32 cellular contexts compared by ENCODE assay signal in genomic region chr2:33093293-33093692, GRCh38.
"Had no signal": no experiment of that assay in that cellular context is flagged by ENCODE, and none has a peak within 500 bp of the region (broad histone marks: within the 10 kb centered on the region; RNA-seq: fewer than 3 reads in every experiment).

No MANE protein-coding gene starts in this region.

- H3K27ac ChIP-seq: body of pancreas, breast epithelium, PC-9, RWPE1, WERI-Rb-1 had no signal

- H3K36me3 ChIP-seq: breast epithelium, MG63, WERI-Rb-1 had no signal

- H2AFZ ChIP-seq: PC-9 had no signal

- ATAC-seq: activated T-cell treated with anti-CD3 and anti-CD28 coated beads, Interleukin-2, amount 50 U/mL, for 72 hours; activated T-helper 17 cell treated with anti-CD3 and anti-CD28 coated beads, Interleukin-2, amount 50 U/mL, for 72 hours; body of pancreas; Right ventricle myocardium inferior had no signal

- H3K9me3 ChIP-seq: body of pancreas, breast epithelium had no signal

- H3K4me2 ChIP-seq: PC-9 had no signal

- H3K4me3 ChIP-seq: body of pancreas, breast epithelium, MG63, PC-9 had no signal

- H3K4me1 ChIP-seq: body of pancreas, breast epithelium had no signal

- H3K27me3 ChIP-seq: body of pancreas, breast epithelium, MG63 had no signal

- DNase-seq: activated CD4-positive, alpha-beta memory T cell treated with anti-CD3 and anti-CD28 coated beads, Interleukin-2, amount 10 ng/mL, durations not matched to agents 7 days and 5 days; activated CD4-positive, alpha-beta T cell treated with anti-CD3 and anti-CD28 coated beads for 1 hour; activated CD4-positive, alpha-beta T cell treated with anti-CD3 and anti-CD28 coated beads for 48 hours; activated CD4-positive, CD25-positive, alpha-beta regulatory T cell; activated CD8-positive, alpha-beta memory T cell treated with anti-CD3 and anti-CD28 coated beads for 24 hours; activated effector memory CD4-positive, alpha-beta T cell treated with anti-CD3 and anti-CD28 coated beads, Interleukin-2, amount 50 U/mL, for 16 hours; activated naive CD4-positive, alpha-beta T cell; activated naive CD4-positive, alpha-beta T cell treated with anti-CD3 and anti-CD28 coated beads, Interleukin-2, amount 50 U/mL, for 16 hours; activated naive CD8-positive, alpha-beta T cell treated with anti-CD3 and anti-CD28 coated beads for 36 hours; activated T-cell treated with anti-CD3 and anti-CD28 coated beads, Interleukin-2, amount 50 U/mL, for 1 hour; activated T-cell treated with anti-CD3 and anti-CD28 coated beads, Interleukin-2, amount 50 U/mL, for 72 hours; amygdala; body of pancreas; Kasumi-1; KG1; MG63; NCI-H1048; NCI-H1105 treated with DMSO at 0.1 percent for 48 hours; NCI-H1436 treated with DMSO at 0.1 percent for 48 hours; NCI-H1694 treated with DMSO at 0.1 percent for 48 hours; NCI-H2029; NCI-H2171; NCI-H510A; NCI-H526; NCI-H748 treated with DMSO at 0.1 percent for 48 hours; PC-9; T1000; WERI-Rb-1 had no signal
